Comparison of ENCODE assay signal across 10 cellular contexts in the genomic region with DNA sequence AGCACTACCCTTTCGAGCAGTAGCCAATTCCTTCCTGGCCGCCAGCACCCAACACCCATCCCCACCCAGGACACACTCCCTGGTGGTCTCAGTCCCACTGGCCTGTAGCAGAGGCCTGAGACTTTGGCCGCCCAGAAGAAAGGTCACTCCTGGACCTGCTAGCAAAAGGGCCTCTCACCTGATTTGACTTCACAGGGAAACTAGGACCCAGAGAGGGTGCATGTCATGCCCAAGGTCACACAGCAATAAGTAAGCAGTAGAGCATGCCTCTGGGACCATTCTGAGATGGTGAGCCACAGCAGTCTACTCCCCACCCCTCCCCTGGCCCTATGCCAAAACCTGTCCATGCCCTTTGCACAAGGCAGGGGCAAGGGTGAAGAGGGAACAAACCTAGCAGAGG. TPM values are rescaled to one million over a fixed set of nuclear protein-coding genes. Genes with fewer than 3 reads are reported as not detected.
A peak's percentile ranks its signal among the peaks of the same experiment; 100 is the strongest.
DNase-seq lines count a peak whose midpoint lies in the region; ATAC-seq and TF ChIP-seq lines count a peak whose summit lies in the region.
"Had no signal": no experiment of that assay in that cellular context is flagged by ENCODE, and none has a peak within 500 bp of the region (broad histone marks: within the 10 kb centered on the region; RNA-seq: fewer than 3 reads in every experiment).

No MANE protein-coding gene starts in this region.

- peak; percentile 10 for DNase-seq in NCI-H82 (lab: John Stamatoyannopoulos, UW)
- no peak for DNase-seq in NCI-H82 treated with DMSO at 0.1 percent for 48 hours (lab: John Stamatoyannopoulos, UW; ENCODE audit: unreplicated experiment)
- no peak for DNase-seq in WERI-Rb-1
- DNase-seq in right lobe of liver: no peak
- no peak for DNase-seq in hepatic stellate cell (ENCODE audit: low spot score)
- DNase-seq: activated CD8-positive, alpha-beta memory T cell treated with anti-CD3 and anti-CD28 coated beads, Interleukin-2, amount 50 U/mL, for 4 hours; NK-92 treated with Interleukin-12 subunit alpha and Interleukin-12 subunit beta, amount 100 ng/mL, for 24 hours had no signal

- intact Hi-C loops in right lobe of liver (cut with DNase I): no loop called here

- H3K4me1 ChIP-seq in right lobe of liver: peaks cover 2 to 84% (median 40%) of the 10 kb centered on the region in 4 donors
- peaks cover 58 to 100% (median 99%) of the 10 kb centered on the region in 5 donors for H3K4me1 ChIP-seq in subcutaneous abdominal adipose tissue (ENCODE audit: control insufficient read depth in 5 of 5, insufficient read depth in 5 of 5, low read length in 5 of 5)

- TF ChIP-seq POLR2A in right lobe of liver (IDR thresholded peaks at IDR 0.05): no peak

- H3K9me3 ChIP-seq in WERI-Rb-1 (ENCODE audit: severe bottlenecking): no peaks in the 10 kb centered on the region
- no peaks in the 10 kb centered on the region for H3K9me3 ChIP-seq in right lobe of liver
- H3K9me3 ChIP-seq in subcutaneous abdominal adipose tissue (ENCODE audit: control insufficient read depth in 5 of 5, low read length in 5 of 5): no peaks in the 10 kb centered on the region

- H3K36me3 ChIP-seq in WERI-Rb-1 (peaks cover 3% of the 10 kb centered on the region), right lobe of liver (no peaks in the 10 kb centered on the region), subcutaneous abdominal adipose tissue (ENCODE audit: control insufficient read depth in 5 of 5, insufficient read depth in 5 of 5, low read length in 5 of 5) (peaks cover 0 to 5% (median 4%) of the 10 kb centered on the region in 5 donors)

- H3K4me3 ChIP-seq in WERI-Rb-1 (ENCODE audit: low read depth, low read length) (no peak overlapping the region), right lobe of liver (no peak overlapping the region), subcutaneous abdominal adipose tissue (ENCODE audit: low read depth in 1 of 5, low read length in 5 of 5) (peak overlapping the region in 2 of 5 donors; percentile 10 to 25)

- 33% methylated on average over 1 of the region's 3 CpGs for WGBS in right lobe of liver (ENCODE audit: insufficient coverage, low coverage, low lambda C conversion rate, missing lambda C conversion rate)

- H3K27me3 ChIP-seq in WERI-Rb-1 (ENCODE audit: insufficient read depth, low read depth, severe bottlenecking) (no peaks in the 10 kb centered on the region), right lobe of liver (no peaks in the 10 kb centered on the region), subcutaneous abdominal adipose tissue (ENCODE audit: control insufficient read depth in 5 of 5, insufficient read depth in 4 of 5, low read length in 5 of 5) (no peaks in the 10 kb centered on the region)

- H3K27ac ChIP-seq in WERI-Rb-1 (peak overlapping the region; percentile 34; the same call in 1 of the 2 replicates), right lobe of liver (peak overlapping the region; percentile 41 to 88 (median 77)), subcutaneous abdominal adipose tissue (ENCODE audit: low read depth, low read length) (peak overlapping the region; percentile 100)

- H3K9ac ChIP-seq in subcutaneous abdominal adipose tissue (ENCODE audit: low read length in 5 of 5): peak overlapping the region in 2 of 5 donors; percentile 12 to 20

- no peak for TF ChIP-seq CTCF in WERI-Rb-1 (IDR thresholded peaks at IDR 0.05; ENCODE audit: low read depth, low read length)
- TF ChIP-seq CTCF in right lobe of liver (IDR thresholded peaks at IDR 0.05): no peak

- ATAC-seq in right lobe of liver (peak in 1 of 4 donors; percentile 0), GM21737 (IDR thresholded peaks at IDR 0.05; ENCODE audit: unreplicated experiment) (no peak), HG03025 (IDR thresholded peaks at IDR 0.05; ENCODE audit: low FRiP score, unreplicated experiment) (no peak)

RNA-seq across cellular contexts. Expression of a gene that starts 7.3 kb away (rescaled TPM):
- 10 to 100 TPM in 5 of 6 experiments, 1 to 10 TPM in 1; 8.6 to 26.4 (median 24.5) TPM for total RNA-seq in right lobe of liver

RNA-seq across cellular contexts. Expression of a gene that starts 55.1 kb away (rescaled TPM):
- total RNA-seq in right lobe of liver: 100 to 1,000 TPM; 311 to 560 (median 447) TPM

Comparison
In these comparisons a context has a peak if more than half of its experiments do, and no peak if none do; other contexts are left out.
1. H3K27ac ChIP-seq: peak in every context shown above with its lines; median percentile 100 in subcutaneous abdominal adipose tissue; 77 in right lobe of liver; 34 in WERI-Rb-1.